25 cellular contexts compared by ENCODE assay signal in the genomic region with DNA sequence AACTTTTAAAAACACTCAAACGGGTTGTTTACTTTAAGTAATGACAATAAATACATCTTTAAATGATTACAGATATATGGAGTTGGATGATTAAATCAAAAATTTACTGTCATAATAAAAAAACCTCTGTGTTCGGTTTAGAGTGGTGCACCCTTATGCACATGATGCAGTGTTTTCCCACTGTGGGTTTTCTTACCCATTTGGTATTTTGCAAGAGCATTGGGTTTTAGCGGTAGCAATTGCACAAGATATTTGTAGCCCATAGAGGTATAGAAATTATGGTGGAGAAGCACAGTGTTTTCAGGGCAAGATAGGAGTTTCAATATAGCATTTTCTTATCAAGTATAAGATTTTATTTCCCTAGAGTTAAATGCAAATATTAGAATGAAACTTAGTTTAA.
"Had no signal": no experiment of that assay in that cellular context is flagged by ENCODE, and none has a peak within 500 bp of the region (broad histone marks: within the 10 kb centered on the region; RNA-seq: fewer than 3 reads in every experiment).

No MANE protein-coding gene starts in this region.

- H3K4me3 Mint-ChIP-seq: endodermal cell; memory B cell; mesothelial cell of epicardium; naive B cell; nephron; neural progenitor cell; stimulated activated effector memory CD8-positive, alpha-beta T cell treated with anti-CD3 and anti-CD28 coated beads, Interleukin-12 subunit alpha, Interleukin-12 subunit beta, amount 100 ng/mL, for 72 hours had no signal

- H3K4me1 Mint-ChIP-seq: memory B cell; mesothelial cell of epicardium; naive B cell; nephron; stimulated activated effector memory CD8-positive, alpha-beta T cell treated with anti-CD3 and anti-CD28 coated beads, Interleukin-12 subunit alpha, Interleukin-12 subunit beta, amount 100 ng/mL, for 72 hours had no signal

- H3K4me3 ChIP-seq: dorsolateral prefrontal cortex, gastrocnemius medialis, lung, mucosa of descending colon, neural progenitor cell, prostate gland, right atrium auricular region, sigmoid colon, stomach, thyroid gland had no signal

- H3K27ac Mint-ChIP-seq: endodermal cell; memory B cell; mesothelial cell of epicardium; naive B cell; nephron; neural progenitor cell; stimulated activated effector memory CD8-positive, alpha-beta T cell treated with anti-CD3 and anti-CD28 coated beads, Interleukin-12 subunit alpha, Interleukin-12 subunit beta, amount 100 ng/mL, for 72 hours had no signal

- H3K9me3 Mint-ChIP-seq: endodermal cell; memory B cell; mesothelial cell of epicardium; naive B cell; nephron; neural progenitor cell; stimulated activated effector memory CD8-positive, alpha-beta T cell treated with anti-CD3 and anti-CD28 coated beads, Interleukin-12 subunit alpha, Interleukin-12 subunit beta, amount 100 ng/mL, for 72 hours had no signal

- ATAC-seq: esophagus mucosa; gastrocnemius medialis; mucosa of descending colon; stimulated activated effector memory CD8-positive, alpha-beta T cell treated with anti-CD3 and anti-CD28 coated beads, Interleukin-12 subunit alpha, Interleukin-12 subunit beta, amount 100 ng/mL, for 72 hours had no signal

- H3K27me3 ChIP-seq: dorsolateral prefrontal cortex, gastrocnemius medialis, neural progenitor cell, right atrium auricular region, sigmoid colon, stomach, thyroid gland had no signal

- H3K27me3 Mint-ChIP-seq: memory B cell, naive B cell had no signal

- DNase-seq: dorsolateral prefrontal cortex; effector CD4-positive, alpha-beta T cell; endodermal cell; foreskin fibroblast; gastrocnemius medialis; head of caudate nucleus; mucosa of descending colon; naive B cell; sigmoid colon; stimulated activated CD4-positive, alpha-beta T cell treated with anti-CD3 and anti-CD28 coated beads, Interleukin-2, amount 100 ng/mL, for 24 hours; stimulated activated CD4-positive, alpha-beta T cell treated with anti-CD3 and anti-CD28 coated beads, Interleukin-4, amount 100 ng/mL, for 24 hours; stimulated activated naive CD4-positive, alpha-beta T cell treated with Interleukin-2 at 50 U/mL for 16 hours; stomach; thyroid gland; trophoblast cell had no signal

- H3K36me3 Mint-ChIP-seq: memory B cell, naive B cell had no signal

- H3K27ac ChIP-seq: dorsolateral prefrontal cortex, epithelial cell of prostate, gastrocnemius medialis, neural progenitor cell, prostate gland, right atrium auricular region, sigmoid colon, stomach, thyroid gland had no signal
